1 cellular context compared by ENCODE assay signal in the genomic region with DNA sequence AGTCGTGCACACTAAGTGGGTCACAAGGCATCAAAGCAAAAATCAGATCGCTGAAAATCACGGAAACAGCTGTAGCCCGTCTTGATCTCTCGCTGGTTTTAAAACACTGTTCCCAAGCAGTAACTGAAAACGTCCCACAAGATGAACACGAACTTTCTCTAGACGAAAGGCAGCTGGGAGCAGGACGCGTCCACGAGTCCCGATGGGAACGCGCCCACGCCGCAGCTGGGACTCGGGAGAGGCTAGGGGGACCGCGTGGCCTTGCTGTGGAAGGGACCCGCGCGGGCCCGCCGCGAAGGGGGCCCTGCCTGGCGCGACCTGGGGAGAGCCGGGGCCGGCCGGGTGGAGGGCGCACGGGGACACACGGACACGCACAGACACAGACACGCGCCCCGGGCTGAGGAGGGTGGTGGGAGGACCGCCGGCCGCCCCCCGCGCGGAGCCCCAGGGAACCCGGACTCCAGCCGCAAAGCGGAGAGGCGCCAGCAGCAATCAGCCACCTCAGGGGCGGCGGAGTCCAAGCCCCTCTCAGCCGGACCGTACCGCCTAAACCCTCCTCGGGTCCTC.
TF ChIP-seq lines count a peak whose summit lies in the region.

No MANE protein-coding gene starts in this region.

TF ChIP-seq in IMR-90, 13 proteins besides CTCF, POLR2A, EP300 and RAD21:
- TF ChIP-seq MXI1 (IDR thresholded peaks at IDR 0.05; ENCODE audit: borderline replicate concordance, low read depth, low read length), result peak; percentile 82
- TF ChIP-seq CEBPB (IDR thresholded peaks at IDR 0.05; ENCODE audit: low read depth, low read length), result no peak
